ENCODE assay signal across 8 cellular contexts in genomic region chr12:12349711-12350665, GRCh38. TPM values are rescaled to one million over a fixed set of nuclear protein-coding genes. Genes with fewer than 3 reads are reported as not detected.
DNase-seq lines count a peak whose midpoint lies in the region; ATAC-seq and TF ChIP-seq lines count a peak whose summit lies in the region.

TSS of gene MANSC1 (minus strand) at chr12:12350242. CDS start at chr12:12343314, 6,928 bp downstream.

- peak; percentile 91 for ATAC-seq in activated CD8-positive, alpha-beta T cell treated with anti-CD3 and anti-CD28 coated beads for 36 hours
- peak; percentile 68 for ATAC-seq in lung (ENCODE audit: insufficient read depth, low FRiP score)
- ATAC-seq in HG03439 (IDR thresholded peaks at IDR 0.05; ENCODE audit: unreplicated experiment) = no peak

- H3K9me3 Mint-ChIP-seq in activated CD8-positive, alpha-beta T cell treated with anti-CD3 and anti-CD28 coated beads for 36 hours = no peaks in the 10 kb centered on the region

- CTCF ChIA-PET in activated CD8-positive, alpha-beta T cell treated with anti-CD3 and anti-CD28 coated beads for 36 hours (lab: Charles Lee) = interaction anchor here (0.9 to 9.2 kb wide), 10 partner anchors 9 to 387 kb away, joined by 3 to 82 read pairs (median 4); no protein-coding TSS in a partner anchor

- WGBS in lung, 2 donors = 0 to 1% methylated on average over 62 to 68 of the region's 68 CpGs

- peaks cover 17% of the 10 kb centered on the region for H3K4me1 Mint-ChIP-seq in activated CD8-positive, alpha-beta T cell treated with anti-CD3 and anti-CD28 coated beads for 36 hours (ENCODE audit: low read depth)

- POLR2A ChIA-PET in activated CD8-positive, alpha-beta T cell treated with anti-CD3 and anti-CD28 coated beads for 36 hours (lab: Charles Lee) = interaction anchor here (0.5 to 1.2 kb wide), 2 partner anchors 35 to 84 kb away, joined by 3 read pairs; no protein-coding TSS in a partner anchor

- peak within 1 kb of the TSS; percentile 57 for H3K27ac ChIP-seq in effector memory CD4-positive, alpha-beta T cell (ENCODE audit: insufficient read depth, low read length, poor library complexity, severe bottlenecking)
- peak within 1 kb of the TSS; percentile 77 to 84 for H3K27ac ChIP-seq in lung (ENCODE audit: low read depth in 1 of 2, low read length in 1 of 2)

- no peaks in the 10 kb centered on the region for H3K9me3 ChIP-seq in effector memory CD4-positive, alpha-beta T cell (ENCODE audit: control insufficient read depth, low read length)
- no peaks in the 10 kb centered on the region for H3K9me3 ChIP-seq in lung (ENCODE audit: control insufficient read depth in 2 of 2, insufficient read depth in 1 of 2, low read length in 1 of 2)

- no peaks in the 10 kb centered on the region for H3K27me3 ChIP-seq in effector memory CD4-positive, alpha-beta T cell (replicated peaks; ENCODE audit: control insufficient read depth, insufficient read depth, low read length, poor library complexity, severe bottlenecking)
- H3K27me3 ChIP-seq in lung (ENCODE audit: control insufficient read depth, insufficient read depth) = no peaks in the 10 kb centered on the region

- intact Hi-C loops in activated CD8-positive, alpha-beta T cell treated with anti-CD3 and anti-CD28 coated beads for 36 hours (cut with micrococcal nuclease) = no loop called here

- H3K4me1 ChIP-seq in effector memory CD4-positive, alpha-beta T cell (ENCODE audit: control insufficient read depth, insufficient read depth, low read length, poor library complexity, severe bottlenecking) = peaks cover 11% of the 10 kb centered on the region
- H3K4me1 ChIP-seq in lung (ENCODE audit: control insufficient read depth in 2 of 2, insufficient read depth in 2 of 2, low read length in 2 of 2) = no peaks in the 10 kb centered on the region

- peak within 1 kb of the TSS; percentile 68 for H3K4me3 Mint-ChIP-seq in activated CD8-positive, alpha-beta T cell treated with anti-CD3 and anti-CD28 coated beads for 36 hours

- peak; percentile 86 for TF ChIP-seq CTCF in activated CD8-positive, alpha-beta T cell treated with anti-CD3 and anti-CD28 coated beads for 36 hours (IDR thresholded peaks at IDR 0.05)
- TF ChIP-seq CTCF in lung (IDR thresholded peaks at IDR 0.05; ENCODE audit: control extremely low read depth, extremely low read depth) = no peak

- peak within 1 kb of the TSS; percentile 56 for H3K27ac Mint-ChIP-seq in activated CD8-positive, alpha-beta T cell treated with anti-CD3 and anti-CD28 coated beads for 36 hours

- no peaks in the 10 kb centered on the region for H3K36me3 Mint-ChIP-seq in activated CD8-positive, alpha-beta T cell treated with anti-CD3 and anti-CD28 coated beads for 36 hours (ENCODE audit: low read depth)

- no peaks in the 10 kb centered on the region for H3K27me3 Mint-ChIP-seq in activated CD8-positive, alpha-beta T cell treated with anti-CD3 and anti-CD28 coated beads for 36 hours

- H3K36me3 ChIP-seq in effector memory CD4-positive, alpha-beta T cell (ENCODE audit: control insufficient read depth, insufficient read depth, low read length) = no peaks in the 10 kb centered on the region
- H3K36me3 ChIP-seq in lung (ENCODE audit: control insufficient read depth in 2 of 2, insufficient read depth in 2 of 2, low read length in 2 of 2) = no peaks in the 10 kb centered on the region

- H3K4me3 ChIP-seq in effector memory CD4-positive, alpha-beta T cell (ENCODE audit: insufficient read depth, low read depth, low read length, poor library complexity, severe bottlenecking) = peak within 1 kb of the TSS; percentile 60
- peak within 1 kb of the TSS; percentile 61 for H3K4me3 ChIP-seq in lung

- DNase-seq in activated T-cell treated with anti-CD3 and anti-CD28 coated beads for 1 hour (ENCODE audit: low read depth) = peak; percentile 22
- no peak for DNase-seq in activated T-cell treated with anti-CD3 and anti-CD28 coated beads for 4 hours
- peak; percentile 55 for DNase-seq in NCI-H345 treated with DMSO at 0.1 percent for 48 hours (lab: John Stamatoyannopoulos, UW; ENCODE audit: unreplicated experiment)
- DNase-seq in activated CD8-positive, alpha-beta T cell treated with anti-CD3 and anti-CD28 coated beads for 36 hours = peak; percentile 54
- DNase-seq in effector memory CD4-positive, alpha-beta T cell = peak; percentile 11 to 34 (median 12)
- peak; percentile 70 for DNase-seq in lung (ENCODE audit: low spot score)
- DNase-seq in stimulated activated CD4-positive, alpha-beta T cell treated with anti-CD3 and anti-CD28 coated beads, TNF-alpha, amount 100 ng/mL, for 48 hours (ENCODE audit: low read depth in 3 of 3) = peak in 2 of 3 donors; percentile 5 to 28

RNA-seq across cellular contexts. Expression of gene MANSC1, which starts in this region (rescaled TPM):
- total RNA-seq in activated CD8-positive, alpha-beta T cell treated with anti-CD3 and anti-CD28 coated beads for 36 hours = under 1 TPM; 0.09 to 0.20 TPM
- total RNA-seq in lung = 10 to 100 TPM in 1 of 2 donors, 1 to 10 TPM in 1; 8.0 to 26.7 TPM
- 10 to 100 TPM; 12.8 to 17.8 TPM for polyA plus RNA-seq in lung

Comparison
In these comparisons a context has a peak if more than half of its experiments do, and no peak if none do; other contexts are left out.
1. RNA of gene MANSC1 (total RNA-seq): 8.0 to 26.7 TPM in lung; 0.09 to 0.20 TPM in activated CD8-positive, alpha-beta T cell treated with anti-CD3 and anti-CD28 coated beads for 36 hours; every median in the first group is over 4 times any median in the second.
2. Peak in DNase-seq and ATAC-seq in activated CD8-positive, alpha-beta T cell treated with anti-CD3 and anti-CD28 coated beads for 36 hours; RNA of the gene not detected or under 1 TPM.